In the genomic region with DNA sequence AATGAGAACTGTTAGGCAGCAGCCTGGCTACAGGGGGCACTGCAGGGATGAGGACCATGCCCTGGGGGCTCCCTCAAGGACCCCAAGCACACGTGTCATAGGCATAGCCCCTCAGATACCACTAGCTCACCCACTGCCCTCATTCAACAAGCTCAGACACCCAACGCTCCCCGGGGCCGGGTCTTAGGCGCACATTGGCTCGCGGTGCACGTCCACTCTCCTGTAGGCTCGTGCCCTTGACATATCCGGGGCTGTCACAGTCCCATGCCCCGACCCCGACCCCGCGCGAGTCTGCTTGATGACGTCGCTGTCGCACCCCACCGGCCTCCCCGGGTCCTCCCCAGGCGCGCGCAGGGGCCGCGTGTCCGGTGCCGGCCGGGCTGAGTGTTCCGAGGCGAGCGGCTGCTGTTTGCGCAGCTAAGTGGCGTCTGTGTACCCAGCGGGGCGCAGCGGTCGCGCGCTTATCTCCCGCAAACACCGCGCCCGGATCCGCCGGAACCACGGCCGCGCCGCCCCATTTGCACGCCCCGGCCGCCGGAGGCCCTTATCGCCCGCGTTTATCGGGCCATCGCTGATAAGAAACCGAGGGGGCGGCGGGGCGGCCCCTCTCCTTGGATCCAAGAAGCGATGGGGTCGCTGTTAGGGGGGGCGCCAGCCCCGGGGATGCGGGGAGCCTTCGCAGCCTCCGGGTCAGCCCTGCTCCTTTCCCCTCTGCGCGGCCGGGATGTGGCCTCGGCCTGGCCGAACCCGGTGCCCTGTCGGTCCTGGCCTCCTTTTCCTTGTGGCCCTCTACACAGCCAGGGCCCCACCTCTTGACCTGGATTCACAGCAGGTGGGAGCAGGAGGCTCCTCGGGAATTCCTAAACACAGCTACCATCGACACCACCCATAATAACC, we compare ENCODE assay signal across 9 cellular contexts. TPM values are rescaled to one million over a fixed set of nuclear protein-coding genes. Genes with fewer than 3 reads are reported as not detected.
DNase-seq lines count a peak whose midpoint lies in the region; ATAC-seq and TF ChIP-seq lines count a peak whose summit lies in the region.
"Had no signal": no experiment of that assay in that cellular context is flagged by ENCODE, and none has a peak within 500 bp of the region (broad histone marks: within the 10 kb centered on the region; RNA-seq: fewer than 3 reads in every experiment).

No MANE protein-coding gene starts in this region.

- H3K4me3 ChIP-seq in mammary epithelial cell (replicated peaks in 1 of 3; ENCODE audit: insufficient read depth in 1 of 3, low read depth in 2 of 3, low read length in 3 of 3) (peak overlapping the region in 2 of 3 experiments; percentile 5 to 19), urinary bladder (ENCODE audit: low read depth, low read length) (peak overlapping the region; percentile 37)

- H3K36me3 ChIP-seq in mammary epithelial cell (ENCODE audit: insufficient read depth, low read length): no peaks in the 10 kb centered on the region
- no peaks in the 10 kb centered on the region for H3K36me3 ChIP-seq in urinary bladder (ENCODE audit: insufficient read depth)

- H3K36me3 Mint-ChIP-seq in memory B cell: no peaks in the 10 kb centered on the region

- no peak overlapping the region for H3K9ac ChIP-seq in mammary epithelial cell (ENCODE audit: insufficient read depth, low read length)

- peak overlapping the region; percentile 79 for H3K4me2 ChIP-seq in mammary epithelial cell (ENCODE audit: insufficient read depth, low read depth, low read length)

- peaks cover 26% of the 10 kb centered on the region for H3K27me3 Mint-ChIP-seq in memory B cell

- TF ChIP-seq CTCF in mammary epithelial cell (conservative IDR thresholded peaks at IDR 0.05 in 1 of 2, IDR thresholded peaks at IDR 0.05 in 1 of 2; ENCODE audit: extremely low read depth in 1 of 2, insufficient read depth in 1 of 2, low read depth in 1 of 2, low read length in 2 of 2): no peak

- in situ Hi-C loops in mammary epithelial cell (cut with MboI; ENCODE audit: low sequenced_read_pairs in 2 of 2): no loop called here

- no peaks in the 10 kb centered on the region for H4K20me1 ChIP-seq in mammary epithelial cell (ENCODE audit: insufficient read depth, low read length)

- no peak overlapping the region for H3K4me3 Mint-ChIP-seq in memory B cell

- peak overlapping the region; percentile 40 for H2AFZ ChIP-seq in mammary epithelial cell (ENCODE audit: low read depth, low read length)

- ATAC-seq in memory B cell (ENCODE audit: low read depth) (peak; percentile 21), GM18909 (IDR thresholded peaks at IDR 0.05; ENCODE audit: poor library complexity, unreplicated experiment) (no peak)

- H3K27ac Mint-ChIP-seq in memory B cell: no peak overlapping the region

- dilution Hi-C loops in mammary epithelial cell (cut with HindIII; ENCODE audit: low sequenced_read_pairs): no loop called here

- no peaks in the 10 kb centered on the region for H3K9me3 Mint-ChIP-seq in memory B cell

- no TSS peak for BruUV-seq in mammary epithelial cell (replicated peaks; lab: Mats Ljungman, UMichigan)

- WGBS in mammary epithelial cell (ENCODE audit: low coverage, missing lambda C conversion rate): 16% methylated on average over 18 of the region's 78 CpGs
- 3% methylated on average over 78 of the region's 78 CpGs for WGBS in urinary bladder

- H3K9me3 ChIP-seq in mammary epithelial cell (replicated peaks; ENCODE audit: insufficient read depth, low read length): no peaks in the 10 kb centered on the region

- no peak overlapping the region for H3K27ac ChIP-seq in mammary epithelial cell (ENCODE audit: insufficient read depth, low read depth, low read length)
- no peak overlapping the region for H3K27ac ChIP-seq in urinary bladder (ENCODE audit: low read depth)

- H3K27me3 ChIP-seq in mammary epithelial cell (ENCODE audit: insufficient read depth, low read length): peaks cover 15% of the 10 kb centered on the region

- H3K79me2 ChIP-seq in mammary epithelial cell (ENCODE audit: insufficient read depth, low read length): no peaks in the 10 kb centered on the region

- CTCF ChIA-PET in mammary epithelial cell (lab: Charles Lee; ENCODE audit: low non-redundant PET): interaction anchor here (0.6 kb wide), 1 partner anchor 367 kb away, joined by 3 read pairs; no protein-coding TSS in a partner anchor

- no peaks in the 10 kb centered on the region for H3K4me1 Mint-ChIP-seq in memory B cell

- peak; percentile 25 for DNase-seq in stimulated activated CD4-positive, alpha-beta T cell treated with anti-CD3 and anti-CD28 coated beads, Interleukin-15, amount 100 ng/mL, for 24 hours
- no peak for DNase-seq in stimulated activated CD4-positive, alpha-beta T cell treated with anti-CD3 and anti-CD28 coated beads, Interleukin-2, amount 100 ng/mL, for 48 hours
- DNase-seq in mammary epithelial cell: no peak
- no peak for DNase-seq in memory B cell (ENCODE audit: low spot score in 2 of 2)
- no peak for DNase-seq in glomerular visceral epithelial cell (ENCODE audit: extremely low spot score)
- no peak for DNase-seq in GM19240 (ENCODE audit: insufficient read length, low spot score)

- intact Hi-C loops in mammary epithelial cell (cut with micrococcal nuclease): no loop called here

- H3K4me1 ChIP-seq in mammary epithelial cell (ENCODE audit: insufficient read depth, low read length) (peaks cover 5% of the 10 kb centered on the region), urinary bladder (ENCODE audit: insufficient read depth) (peaks cover 2% of the 10 kb centered on the region)

RNA-seq across cellular contexts. Expression of a gene that starts 20.7 kb away (rescaled TPM):
- total RNA-seq in mammary epithelial cell (1 to 10 TPM; 1.3 to 2.2 TPM), urinary bladder (0.90 TPM)
- polyA plus RNA-seq in mammary epithelial cell (2.0 TPM), urinary bladder (2.1 TPM)
- 0.83 TPM for polyA minus RNA-seq in mammary epithelial cell

RNA-seq across cellular contexts. Expression of a gene that starts 30.0 kb away (rescaled TPM):
- not detected for total RNA-seq in mammary epithelial cell
- polyA plus RNA-seq in mammary epithelial cell: not detected
- not detected for polyA minus RNA-seq in mammary epithelial cell
- not detected for total RNA-seq in urinary bladder
- not detected for polyA plus RNA-seq in urinary bladder
- polyA plus RNA-seq: adipose tissue had no signal

RNA-seq across cellular contexts. Expression of a gene that starts 31.0 kb away (rescaled TPM):
- total RNA-seq in mammary epithelial cell: 10 to 100 TPM; 24.4 to 39.0 TPM
- polyA plus RNA-seq in mammary epithelial cell: 34.5 TPM
- polyA minus RNA-seq in mammary epithelial cell: 18.8 TPM
- total RNA-seq in urinary bladder: 39.0 TPM
- polyA plus RNA-seq in urinary bladder: 39.7 TPM

RNA-seq across cellular contexts. Expression of a gene that starts 41.5 kb away (rescaled TPM):
- total RNA-seq in mammary epithelial cell: not detected
- not detected for polyA plus RNA-seq in mammary epithelial cell
- not detected for polyA minus RNA-seq in mammary epithelial cell
- not detected for total RNA-seq in urinary bladder
- polyA plus RNA-seq in urinary bladder: not detected
